ENCODE assay signal across 8 cellular contexts in genomic region chr6:53171605-53172467, GRCh38.
DNase-seq lines count a peak whose midpoint lies in the region; ATAC-seq lines count a peak whose summit lies in the region.

No MANE protein-coding gene starts in this region.

- no peaks in the 10 kb centered on the region for H3K36me3 Mint-ChIP-seq in central memory CD8-positive, alpha-beta T cell (ENCODE audit: insufficient read depth)

- no peak overlapping the region for H3K4me3 Mint-ChIP-seq in central memory CD8-positive, alpha-beta T cell

- H3K27me3 Mint-ChIP-seq in central memory CD8-positive, alpha-beta T cell, result no peaks in the 10 kb centered on the region

- peak; percentile 57 for ATAC-seq in GM18870 (IDR thresholded peaks at IDR 0.05; ENCODE audit: unreplicated experiment)
- ATAC-seq in HG03135 (IDR thresholded peaks at IDR 0.05; ENCODE audit: unreplicated experiment), result peak; percentile 80
- peak; percentile 83 for ATAC-seq in central memory CD8-positive, alpha-beta T cell (replicated peaks; ENCODE audit: extremely low read depth, poor library complexity, severe bottlenecking)

- H3K27ac Mint-ChIP-seq in central memory CD8-positive, alpha-beta T cell (ENCODE audit: low read depth), result no peak overlapping the region

- no peaks in the 10 kb centered on the region for H3K9me3 Mint-ChIP-seq in central memory CD8-positive, alpha-beta T cell

- no peaks in the 10 kb centered on the region for H3K4me1 Mint-ChIP-seq in central memory CD8-positive, alpha-beta T cell

- DNase-seq in AG20443 (ENCODE audit: low spot score) (peak; percentile 91), NCI-H446 treated with DMSO at 0.1 percent for 48 hours (lab: John Stamatoyannopoulos, UW) (peak; percentile 25), kidney tubule cell (ENCODE audit: low spot score) (peak; percentile 83)
- peak; percentile 95 for DNase-seq in activated CD4-positive, CD25-positive, alpha-beta regulatory T cell treated with anti-CD3 and anti-CD28 coated beads, Interleukin-2, amount 50 U/mL, for 72 hours
- DNase-seq in central memory CD8-positive, alpha-beta T cell (ENCODE audit: low spot score in 2 of 2), result peak; percentile 83 to 95
- peak; percentile 91 to 96 for DNase-seq in stimulated activated CD4-positive, alpha-beta T cell treated with anti-CD3 and anti-CD28 coated beads, Interleukin-2, amount 100 ng/mL, for 48 hours

Comparison
In these comparisons a context has a peak if more than half of its experiments do, and no peak if none do; other contexts are left out.
1. Peak in every context shown above with its lines: DNase-seq and ATAC-seq.
2. DNase-seq: peak in every context shown above with its lines; median percentile 95 in activated CD4-positive, CD25-positive, alpha-beta regulatory T cell treated with anti-CD3 and anti-CD28 coated beads, Interleukin-2, amount 50 U/mL, for 72 hours; 94 in stimulated activated CD4-positive, alpha-beta T cell treated with anti-CD3 and anti-CD28 coated beads, Interleukin-2, amount 100 ng/mL, for 48 hours; 91 in AG20443; 89 in central memory CD8-positive, alpha-beta T cell; 83 in kidney tubule cell; 25 in NCI-H446 treated with DMSO at 0.1 percent for 48 hours.